ENCODE assay signal across 1 cellular context in the genomic region with DNA sequence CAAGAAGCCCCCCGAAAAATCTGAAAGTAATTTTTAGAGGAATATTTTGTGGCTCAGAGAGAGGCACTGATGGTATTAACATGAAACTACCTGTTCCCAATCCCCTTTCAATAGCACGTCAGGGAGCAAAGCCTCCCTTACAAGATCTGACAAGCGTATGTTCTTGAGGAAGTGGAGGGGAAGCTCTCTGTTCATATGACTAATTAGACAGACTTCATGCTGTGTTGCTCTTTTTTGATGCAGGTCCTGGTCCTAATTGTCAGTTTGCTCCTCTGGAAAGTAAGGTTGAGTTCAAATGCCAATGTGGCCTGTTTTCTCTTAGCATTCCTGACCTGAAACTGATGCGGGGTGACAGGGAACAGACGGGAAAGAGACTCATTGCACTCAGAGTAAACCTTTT.
TF ChIP-seq lines count a peak whose summit lies in the region.

No MANE protein-coding gene starts in this region.

TF ChIP-seq in GM23338, 12 proteins besides CTCF, POLR2A, EP300 and RAD21 (continued from another document):
- TF ChIP-seq, protein P1, sequence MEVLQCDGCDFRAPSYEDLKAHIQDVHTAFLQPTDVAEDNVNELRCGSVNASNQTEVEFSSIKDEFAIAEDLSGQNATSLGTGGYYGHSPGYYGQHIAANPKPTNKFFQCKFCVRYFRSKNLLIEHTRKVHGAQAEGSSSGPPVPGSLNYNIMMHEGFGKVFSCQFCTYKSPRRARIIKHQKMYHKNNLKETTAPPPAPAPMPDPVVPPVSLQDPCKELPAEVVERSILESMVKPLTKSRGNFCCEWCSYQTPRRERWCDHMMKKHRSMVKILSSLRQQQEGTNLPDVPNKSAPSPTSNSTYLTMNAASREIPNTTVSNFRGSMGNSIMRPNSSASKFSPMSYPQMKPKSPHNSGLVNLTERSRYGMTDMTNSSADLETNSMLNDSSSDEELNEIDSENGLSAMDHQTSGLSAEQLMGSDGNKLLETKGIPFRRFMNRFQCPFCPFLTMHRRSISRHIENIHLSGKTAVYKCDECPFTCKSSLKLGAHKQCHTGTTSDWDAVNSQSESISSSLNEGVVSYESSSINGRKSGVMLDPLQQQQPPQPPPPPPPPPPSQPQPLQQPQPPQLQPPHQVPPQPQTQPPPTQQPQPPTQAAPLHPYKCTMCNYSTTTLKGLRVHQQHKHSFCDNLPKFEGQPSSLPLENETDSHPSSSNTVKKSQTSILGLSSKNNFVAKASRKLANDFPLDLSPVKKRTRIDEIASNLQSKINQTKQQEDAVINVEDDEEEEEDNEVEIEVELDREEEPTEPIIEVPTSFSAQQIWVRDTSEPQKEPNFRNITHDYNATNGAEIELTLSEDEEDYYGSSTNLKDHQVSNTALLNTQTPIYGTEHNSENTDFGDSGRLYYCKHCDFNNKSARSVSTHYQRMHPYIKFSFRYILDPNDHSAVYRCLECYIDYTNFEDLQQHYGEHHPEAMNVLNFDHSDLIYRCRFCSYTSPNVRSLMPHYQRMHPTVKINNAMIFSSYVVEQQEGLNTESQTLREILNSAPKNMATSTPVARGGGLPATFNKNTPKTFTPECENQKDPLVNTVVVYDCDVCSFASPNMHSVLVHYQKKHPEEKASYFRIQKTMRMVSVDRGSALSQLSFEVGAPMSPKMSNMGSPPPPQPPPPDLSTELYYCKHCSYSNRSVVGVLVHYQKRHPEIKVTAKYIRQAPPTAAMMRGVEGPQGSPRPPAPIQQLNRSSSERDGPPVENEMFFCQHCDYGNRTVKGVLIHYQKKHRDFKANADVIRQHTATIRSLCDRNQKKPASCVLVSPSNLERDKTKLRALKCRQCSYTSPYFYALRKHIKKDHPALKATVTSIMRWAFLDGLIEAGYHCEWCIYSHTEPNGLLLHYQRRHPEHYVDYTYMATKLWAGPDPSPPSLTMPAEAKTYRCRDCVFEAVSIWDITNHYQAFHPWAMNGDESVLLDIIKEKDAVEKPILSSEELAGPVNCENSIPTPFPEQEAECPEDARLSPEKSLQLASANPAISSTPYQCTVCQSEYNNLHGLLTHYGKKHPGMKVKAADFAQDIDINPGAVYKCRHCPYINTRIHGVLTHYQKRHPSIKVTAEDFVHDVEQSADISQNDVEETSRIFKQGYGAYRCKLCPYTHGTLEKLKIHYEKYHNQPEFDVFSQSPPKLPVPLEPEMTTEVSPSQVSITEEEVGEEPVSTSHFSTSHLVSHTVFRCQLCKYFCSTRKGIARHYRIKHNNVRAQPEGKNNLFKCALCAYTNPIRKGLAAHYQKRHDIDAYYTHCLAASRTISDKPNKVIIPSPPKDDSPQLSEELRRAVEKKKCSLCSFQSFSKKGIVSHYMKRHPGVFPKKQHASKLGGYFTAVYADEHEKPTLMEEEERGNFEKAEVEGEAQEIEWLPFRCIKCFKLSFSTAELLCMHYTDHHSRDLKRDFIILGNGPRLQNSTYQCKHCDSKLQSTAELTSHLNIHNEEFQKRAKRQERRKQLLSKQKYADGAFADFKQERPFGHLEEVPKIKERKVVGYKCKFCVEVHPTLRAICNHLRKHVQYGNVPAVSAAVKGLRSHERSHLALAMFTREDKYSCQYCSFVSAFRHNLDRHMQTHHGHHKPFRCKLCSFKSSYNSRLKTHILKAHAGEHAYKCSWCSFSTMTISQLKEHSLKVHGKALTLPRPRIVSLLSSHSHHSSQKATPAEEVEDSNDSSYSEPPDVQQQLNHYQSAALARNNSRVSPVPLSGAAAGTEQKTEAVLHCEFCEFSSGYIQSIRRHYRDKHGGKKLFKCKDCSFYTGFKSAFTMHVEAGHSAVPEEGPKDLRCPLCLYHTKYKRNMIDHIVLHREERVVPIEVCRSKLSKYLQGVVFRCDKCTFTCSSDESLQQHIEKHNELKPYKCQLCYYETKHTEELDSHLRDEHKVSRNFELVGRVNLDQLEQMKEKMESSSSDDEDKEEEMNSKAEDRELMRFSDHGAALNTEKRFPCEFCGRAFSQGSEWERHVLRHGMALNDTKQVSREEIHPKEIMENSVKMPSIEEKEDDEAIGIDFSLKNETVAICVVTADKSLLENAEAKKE (CRISPR knock-in tag; IDR thresholded peaks at IDR 0.05), result no peak
- TF ChIP-seq ZNF114 (CRISPR knock-in tag; IDR thresholded peaks at IDR 0.05) (no peak), ZNF331 (CRISPR knock-in tag; IDR thresholded peaks at IDR 0.05; ENCODE audit: low read depth) (no peak), EZH2phosphoT487 (IDR thresholded peaks at IDR 0.05; ENCODE audit: unreplicated experiment) (no peak)
- TF ChIP-seq, protein P2, sequence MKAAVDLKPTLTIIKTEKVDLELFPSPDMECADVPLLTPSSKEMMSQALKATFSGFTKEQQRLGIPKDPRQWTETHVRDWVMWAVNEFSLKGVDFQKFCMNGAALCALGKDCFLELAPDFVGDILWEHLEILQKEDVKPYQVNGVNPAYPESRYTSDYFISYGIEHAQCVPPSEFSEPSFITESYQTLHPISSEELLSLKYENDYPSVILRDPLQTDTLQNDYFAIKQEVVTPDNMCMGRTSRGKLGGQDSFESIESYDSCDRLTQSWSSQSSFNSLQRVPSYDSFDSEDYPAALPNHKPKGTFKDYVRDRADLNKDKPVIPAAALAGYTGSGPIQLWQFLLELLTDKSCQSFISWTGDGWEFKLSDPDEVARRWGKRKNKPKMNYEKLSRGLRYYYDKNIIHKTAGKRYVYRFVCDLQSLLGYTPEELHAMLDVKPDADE (IDR thresholded peaks at IDR 0.05), result no peak
